Comparison of ENCODE assay signal across 8 cellular contexts in genomic region chr17:38706625-38707298, GRCh38. TPM values are rescaled to one million over a fixed set of nuclear protein-coding genes. Genes with fewer than 3 reads are reported as not detected.
A peak's percentile ranks its signal among the peaks of the same experiment; 100 is the strongest.
DNase-seq lines count a peak whose midpoint lies in the region; ATAC-seq and TF ChIP-seq lines count a peak whose summit lies in the region.

No MANE protein-coding gene starts in this region.

- POLR2A ChIA-PET in HEK293 (lab: Yijun Ruan, JAX): interaction anchor here (0.5 to 3.6 kb wide), 8 partner anchors 9 to 1026 kb away, joined by 3 to 18 read pairs (median 6); partner anchors contain the start of genes CISD3 and EPOP

- peak overlapping the region; percentile 71; the same call in 1 of the 2 replicates for H3K27ac ChIP-seq in HEK293 (ENCODE audit: extremely low read depth, low read depth, low read length)
- peak overlapping the region; percentile 28 for H3K27ac ChIP-seq in osteoblast (ENCODE audit: low read depth, low read length)

- H3K36me3 ChIP-seq in HEK293 (ENCODE audit: control insufficient read depth in 2 of 2, insufficient read depth in 1 of 2, low read length in 2 of 2): peaks cover 7 to 43% of the 10 kb centered on the region in 2 experiments; a peak in 2 of 3 replicates
- peaks cover 22% of the 10 kb centered on the region for H3K36me3 ChIP-seq in osteoblast (ENCODE audit: insufficient read depth, low read length)

- H3K9me3 Mint-ChIP-seq in endothelial cell (ENCODE audit: unreplicated experiment): no peaks in the 10 kb centered on the region

- peaks cover 28% of the 10 kb centered on the region for H3K79me2 ChIP-seq in osteoblast (ENCODE audit: insufficient read depth, low read length)

- H3K4me3 ChIP-seq in HEK293 (ENCODE audit: low read depth, low read length) (peak overlapping the region; percentile 60), WI38 (ENCODE audit: low read depth, low read length) (peak overlapping the region; percentile 69), osteoblast (ENCODE audit: insufficient read depth, low read length) (peak overlapping the region; percentile 91)

- H3K27ac Mint-ChIP-seq in endothelial cell (ENCODE audit: unreplicated experiment): peak overlapping the region; percentile 61

- H3K27me3 Mint-ChIP-seq in endothelial cell (ENCODE audit: unreplicated experiment): peaks cover 20% of the 10 kb centered on the region

- no peak for ATAC-seq in GM19351 (IDR thresholded peaks at IDR 0.05; ENCODE audit: unreplicated experiment)
- ATAC-seq in left lobe of liver: no peak

- H4K20me1 ChIP-seq in osteoblast (ENCODE audit: insufficient read depth, low read length): peaks cover 37% of the 10 kb centered on the region

- no peak overlapping the region for H2AFZ ChIP-seq in osteoblast (ENCODE audit: low read length)

- H3K36me3 Mint-ChIP-seq in endothelial cell (ENCODE audit: low read depth, unreplicated experiment): peaks cover 19% of the 10 kb centered on the region

- DNase-seq in endothelial cell (ENCODE audit: low spot score) (no peak), osteoblast (ENCODE audit: insufficient read length, low spot score, missing footprints) (peak; percentile 91), NCI-H2107 (lab: John Stamatoyannopoulos, UW) (no peak), left lobe of liver (ENCODE audit: low spot score) (no peak), AG08395 (ENCODE audit: low spot score) (no peak)

- no peaks in the 10 kb centered on the region for H3K27me3 ChIP-seq in osteoblast (ENCODE audit: insufficient read depth, low read length)

- CTCF ChIA-PET in HEK293 (lab: Yijun Ruan, JAX): interaction anchor here (0.5 to 1.8 kb wide), 3 partner anchors 22 to 93 kb away, joined by 3 to 7 read pairs (median 4); no protein-coding TSS in a partner anchor

- H3K4me1 ChIP-seq in HEK293 (ENCODE audit: control insufficient read depth, insufficient read depth, low read length) (peaks cover 10% of the 10 kb centered on the region), osteoblast (ENCODE audit: insufficient read depth, low read length) (peaks cover 33% of the 10 kb centered on the region)

- H3K9me3 ChIP-seq in HEK293 (ENCODE audit: control insufficient read depth, insufficient read depth, low read depth, low read length) (no peaks in the 10 kb centered on the region), osteoblast (ENCODE audit: low read depth, low read length) (no peaks in the 10 kb centered on the region)

- peak overlapping the region; percentile 87 for H3K4me2 ChIP-seq in osteoblast (ENCODE audit: insufficient read depth, low read length)

- peaks cover 36% of the 10 kb centered on the region for H3K4me1 Mint-ChIP-seq in endothelial cell (ENCODE audit: unreplicated experiment)

- no peak for TF ChIP-seq CTCF in HEK293 (tag by site-specific recombination; IDR thresholded peaks at IDR 0.05)
- TF ChIP-seq CTCF in WI38 (IDR thresholded peaks at IDR 0.05; ENCODE audit: low read depth, low read length): no peak
- no peak for TF ChIP-seq CTCF in endothelial cell (IDR thresholded peaks at IDR 0.05; ENCODE audit: unreplicated experiment)
- TF ChIP-seq CTCF in osteoblast (IDR thresholded peaks at IDR 0.05; ENCODE audit: extremely low read depth, low read depth, low read length): no peak

- H3K4me3 Mint-ChIP-seq in endothelial cell (ENCODE audit: unreplicated experiment): peak overlapping the region; percentile 92

TF ChIP-seq in HEK293, 187 proteins besides CTCF, POLR2A, EP300 and RAD21:
- TF ChIP-seq ZNF660 (tag by site-specific recombination; IDR thresholded peaks at IDR 0.05) (no peak), GFI1B (tag by site-specific recombination; IDR thresholded peaks at IDR 0.05) (no peak), SP2 (tag by site-specific recombination; IDR thresholded peaks at IDR 0.05) (peak; percentile 54; the same call in 1 of the 2 replicates), ZBTB1 (tag by site-specific recombination; IDR thresholded peaks at IDR 0.05) (no peak), WT1 (tag by site-specific recombination; IDR thresholded peaks at IDR 0.05) (no peak), ZNF623 (tag by site-specific recombination; IDR thresholded peaks at IDR 0.05) (no peak)
- TF ChIP-seq, protein P1, sequence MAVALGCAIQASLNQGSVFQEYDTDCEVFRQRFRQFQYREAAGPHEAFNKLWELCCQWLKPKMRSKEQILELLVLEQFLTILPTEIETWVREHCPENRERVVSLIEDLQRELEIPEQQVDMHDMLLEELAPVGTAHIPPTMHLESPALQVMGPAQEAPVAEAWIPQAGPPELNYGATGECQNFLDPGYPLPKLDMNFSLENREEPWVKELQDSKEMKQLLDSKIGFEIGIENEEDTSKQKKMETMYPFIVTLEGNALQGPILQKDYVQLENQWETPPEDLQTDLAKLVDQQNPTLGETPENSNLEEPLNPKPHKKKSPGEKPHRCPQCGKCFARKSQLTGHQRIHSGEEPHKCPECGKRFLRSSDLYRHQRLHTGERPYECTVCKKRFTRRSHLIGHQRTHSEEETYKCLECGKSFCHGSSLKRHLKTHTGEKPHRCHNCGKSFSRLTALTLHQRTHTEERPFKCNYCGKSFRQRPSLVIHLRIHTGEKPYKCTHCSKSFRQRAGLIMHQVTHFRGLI (tag by site-specific recombination; IDR thresholded peaks at IDR 0.05): peak; percentile 30; the same call in 1 of the 2 replicates

RNA-seq across cellular contexts. Expression of gene MLLT6, which starts 1.7 kb away (rescaled TPM):
- total RNA-seq in endothelial cell (ENCODE audit: unreplicated experiment) (33.8 TPM), osteoblast (33.3 and 44.2 TPM in 2 replicates), left lobe of liver (29.5 TPM)

RNA-seq across cellular contexts. Expression of gene CISD3, which starts 23.4 kb away (rescaled TPM):
- total RNA-seq in endothelial cell (ENCODE audit: unreplicated experiment): 17.0 TPM
- 3.5 and 3.6 TPM in 2 replicates for total RNA-seq in osteoblast
- total RNA-seq in left lobe of liver: 81.9 TPM

RNA-seq across cellular contexts. Expression of gene EPOP, which starts 32.0 kb away (rescaled TPM):
- total RNA-seq in endothelial cell (ENCODE audit: unreplicated experiment) (1.3 TPM), osteoblast (1.2 and 2.2 TPM in 2 replicates), left lobe of liver (2.7 TPM)

RNA-seq across cellular contexts. Expression of gene PCGF2, which starts 41.4 kb away (rescaled TPM):
- total RNA-seq in endothelial cell (ENCODE audit: unreplicated experiment): 79.4 TPM
- 3.3 and 5.0 TPM in 2 replicates for total RNA-seq in osteoblast
- total RNA-seq in left lobe of liver: 4.4 TPM

RNA-seq across cellular contexts. Expression of gene PSMB3, which starts 45.8 kb away (rescaled TPM):
- 175 TPM for total RNA-seq in endothelial cell (ENCODE audit: unreplicated experiment)
- 235 and 267 TPM in 2 replicates for total RNA-seq in osteoblast
- total RNA-seq in left lobe of liver: 98.2 TPM
